ENCODE assay signal across 15 cellular contexts in the genomic region with DNA sequence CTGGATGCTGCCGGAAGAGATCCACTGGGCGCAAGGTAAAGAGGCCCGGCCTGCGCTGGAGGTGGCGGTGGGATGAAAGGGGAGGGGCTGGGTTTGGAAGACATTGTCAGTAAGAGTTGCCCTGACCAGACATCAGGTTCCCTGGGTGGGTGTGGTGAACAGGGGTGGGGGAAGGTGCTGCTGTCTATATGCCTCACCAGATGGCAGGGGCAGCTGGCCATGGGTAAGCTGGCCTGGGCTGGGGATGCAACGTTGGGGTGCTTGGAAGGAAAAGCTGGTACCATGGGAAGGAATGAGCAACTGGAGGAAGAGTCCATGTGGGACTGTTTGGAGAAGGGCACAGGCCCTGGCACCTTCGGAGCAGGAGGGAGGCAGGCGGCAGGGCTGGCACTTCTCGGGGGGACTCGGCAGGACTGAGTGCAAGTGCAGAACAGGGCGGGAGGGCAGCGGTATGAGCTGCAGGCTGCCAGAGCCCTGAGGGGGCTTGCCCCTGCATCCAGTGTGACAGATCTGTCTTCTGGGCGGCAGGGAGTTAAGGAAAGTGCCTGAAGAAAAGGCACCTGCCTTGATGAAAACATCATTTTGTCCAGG.
DNase-seq lines count a peak whose midpoint lies in the region; TF ChIP-seq lines count a peak whose summit lies in the region.
"Had no signal": no experiment of that assay in that cellular context is flagged by ENCODE, and none has a peak within 500 bp of the region (broad histone marks: within the 10 kb centered on the region; RNA-seq: fewer than 3 reads in every experiment).

No MANE protein-coding gene starts in this region.

- H3K27ac Mint-ChIP-seq in glutamatergic neuron (ENCODE audit: unreplicated experiment) = peak overlapping the region; percentile 55
- peak overlapping the region; percentile 3 for H3K27ac Mint-ChIP-seq in progenitor cell of endocrine pancreas
- no peak overlapping the region for H3K27ac Mint-ChIP-seq in activated CD4-positive, alpha-beta T cell treated with anti-CD3 and anti-CD28 coated beads, Interleukin-2, amount 10 ng/mL, durations not matched to agents 24 days and 14 days
- H3K27ac Mint-ChIP-seq: CD4-positive, CD25-positive, alpha-beta regulatory T cell; GM23338 had no signal

- H3K4me1 Mint-ChIP-seq in glutamatergic neuron (ENCODE audit: low read depth, unreplicated experiment) = peaks cover 25% of the 10 kb centered on the region
- H3K4me1 Mint-ChIP-seq in progenitor cell of endocrine pancreas (ENCODE audit: low read depth) = peaks cover 8% of the 10 kb centered on the region
- peaks cover 16% of the 10 kb centered on the region for H3K4me1 Mint-ChIP-seq in activated CD4-positive, alpha-beta T cell treated with anti-CD3 and anti-CD28 coated beads, Interleukin-2, amount 10 ng/mL, durations not matched to agents 24 days and 14 days
- H3K4me1 Mint-ChIP-seq: CD4-positive, CD25-positive, alpha-beta regulatory T cell had no signal

- no peak for TF ChIP-seq CTCF in glutamatergic neuron (IDR thresholded peaks at IDR 0.05; ENCODE audit: partially characterized antibody, unreplicated experiment)
- no peak for TF ChIP-seq CTCF in progenitor cell of endocrine pancreas (IDR thresholded peaks at IDR 0.05; ENCODE audit: unreplicated experiment)
- TF ChIP-seq CTCF in uterus (IDR thresholded peaks at IDR 0.05) = no peak

- no peaks in the 10 kb centered on the region for H3K27me3 Mint-ChIP-seq in glutamatergic neuron (ENCODE audit: unreplicated experiment)
- H3K27me3 Mint-ChIP-seq in progenitor cell of endocrine pancreas = peaks cover 7% of the 10 kb centered on the region
- H3K27me3 Mint-ChIP-seq in activated CD4-positive, alpha-beta T cell treated with anti-CD3 and anti-CD28 coated beads, Interleukin-2, amount 10 ng/mL, durations not matched to agents 24 days and 14 days = peaks cover 3% of the 10 kb centered on the region

- H3K36me3 ChIP-seq in uterus = no peaks in the 10 kb centered on the region

- H3K27ac ChIP-seq in uterus = no peak overlapping the region
- H3K27ac ChIP-seq: 22Rv1 had no signal

- H3K27me3 ChIP-seq in uterus = no peaks in the 10 kb centered on the region

- H3K4me3 ChIP-seq in uterus = no peak overlapping the region
- H3K4me3 ChIP-seq: GM23338 had no signal

- peak; percentile 20 for DNase-seq in NCI-H2171 treated with DMSO at 0.1 percent for 48 hours (lab: John Stamatoyannopoulos, UW)
- no peak for DNase-seq in NCI-H2171 (lab: John Stamatoyannopoulos, UW)
- peak; percentile 88 to 93 for DNase-seq in NCI-H524 (lab: John Stamatoyannopoulos, UW)
- no peak for DNase-seq in glutamatergic neuron
- no peak for DNase-seq in progenitor cell of endocrine pancreas (ENCODE audit: low spot score, unreplicated experiment)
- no peak for DNase-seq in activated CD4-positive, alpha-beta T cell treated with anti-CD3 and anti-CD28 coated beads, Interleukin-2, amount 10 ng/mL, durations not matched to agents 24 days and 14 days
- DNase-seq in uterus = no peak
- DNase-seq in EL = no peak
- DNase-seq: CD4-positive, CD25-positive, alpha-beta regulatory T cell; DMS79 treated with DMSO at 0.1 percent for 48 hours; GDM1; H7; IMR-90 had no signal

- H3K4me3 Mint-ChIP-seq in glutamatergic neuron (ENCODE audit: unreplicated experiment) (peak overlapping the region; percentile 52), progenitor cell of endocrine pancreas (ENCODE audit: low read depth) (no peak overlapping the region)
- H3K4me3 Mint-ChIP-seq in activated CD4-positive, alpha-beta T cell treated with anti-CD3 and anti-CD28 coated beads, Interleukin-2, amount 10 ng/mL, durations not matched to agents 24 days and 14 days = no peak overlapping the region
- H3K4me3 Mint-ChIP-seq: CD4-positive, CD25-positive, alpha-beta regulatory T cell; GM23338 had no signal

- intact Hi-C loops in activated CD4-positive, alpha-beta T cell treated with anti-CD3 and anti-CD28 coated beads, Interleukin-2, amount 10 ng/mL, durations not matched to agents 24 days and 14 days (cut with micrococcal nuclease) = no loop called here
- intact Hi-C loops in uterus (cut with DNase I; ENCODE audit: low total_unique reads) = no loop called here

- TF ChIP-seq POLR2A in uterus (IDR thresholded peaks at IDR 0.05) = no peak

- H3K9me3 Mint-ChIP-seq in glutamatergic neuron (ENCODE audit: unreplicated experiment) (peaks cover 6% of the 10 kb centered on the region), progenitor cell of endocrine pancreas (ENCODE audit: low read depth) (no peaks in the 10 kb centered on the region)
- no peaks in the 10 kb centered on the region for H3K9me3 Mint-ChIP-seq in activated CD4-positive, alpha-beta T cell treated with anti-CD3 and anti-CD28 coated beads, Interleukin-2, amount 10 ng/mL, durations not matched to agents 24 days and 14 days
- H3K9me3 Mint-ChIP-seq: CD4-positive, CD25-positive, alpha-beta regulatory T cell; GM23338 had no signal

- no peaks in the 10 kb centered on the region for H3K9me3 ChIP-seq in uterus

- H3K4me1 ChIP-seq in uterus = no peaks in the 10 kb centered on the region

- peaks cover 6% of the 10 kb centered on the region for H3K36me3 Mint-ChIP-seq in glutamatergic neuron (ENCODE audit: unreplicated experiment)
- no peaks in the 10 kb centered on the region for H3K36me3 Mint-ChIP-seq in progenitor cell of endocrine pancreas (ENCODE audit: insufficient read depth)
- no peaks in the 10 kb centered on the region for H3K36me3 Mint-ChIP-seq in activated CD4-positive, alpha-beta T cell treated with anti-CD3 and anti-CD28 coated beads, Interleukin-2, amount 10 ng/mL, durations not matched to agents 24 days and 14 days (ENCODE audit: low read depth)
- H3K36me3 Mint-ChIP-seq: CD4-positive, CD25-positive, alpha-beta regulatory T cell had no signal

Comparison
In these comparisons a context has a peak if more than half of its experiments do, and no peak if none do; other contexts are left out.
1. DNase-seq: peak in NCI-H2171 treated with DMSO at 0.1 percent for 48 hours (single experiment) and NCI-H524 (2 of 2); none in NCI-H2171 (single experiment), glutamatergic neuron (single experiment), progenitor cell of endocrine pancreas (single experiment), activated CD4-positive, alpha-beta T cell treated with anti-CD3 and anti-CD28 coated beads, Interleukin-2, amount 10 ng/mL, durations not matched to agents 24 days and 14 days (single experiment), uterus (0 of 2) and EL (single experiment).